Comparison of ENCODE assay signal across 18 cellular contexts in genomic region chr13:110417537-110417908, GRCh38.
DNase-seq lines count a peak whose midpoint lies in the region; ATAC-seq and TF ChIP-seq lines count a peak whose summit lies in the region.
"Had no signal": no experiment of that assay in that cellular context is flagged by ENCODE, and none has a peak within 500 bp of the region (broad histone marks: within the 10 kb centered on the region; RNA-seq: fewer than 3 reads in every experiment).

No MANE protein-coding gene starts in this region.

- H3K9me3 ChIP-seq in adipocyte (ENCODE audit: control insufficient read depth, low read length) = no peaks in the 10 kb centered on the region
- H3K9me3 ChIP-seq in esophagus squamous epithelium = no peaks in the 10 kb centered on the region
- no peaks in the 10 kb centered on the region for H3K9me3 ChIP-seq in tibial artery
- H3K9me3 ChIP-seq: HAP-1 had no signal

- H3K4me1 ChIP-seq in adipocyte (ENCODE audit: control insufficient read depth, insufficient read depth, low read length) (peaks cover 56% of the 10 kb centered on the region), esophagus squamous epithelium (peaks cover 0 to 31% (median 21%) of the 10 kb centered on the region in 3 donors), tibial artery (peaks cover 0 to 98% (median 73%) of the 10 kb centered on the region in 4 donors)
- H3K4me1 ChIP-seq: HAP-1, parathyroid adenoma had no signal

- no peak overlapping the region for H3K4me3 Mint-ChIP-seq in nephron progenitor cell
- H3K4me3 Mint-ChIP-seq in activated CD8-positive, alpha-beta memory T cell treated with anti-CD3 and anti-CD28 coated beads, Interleukin-2, amount 10 ng/mL, durations not matched to agents 7 days and 5 days = no peak overlapping the region
- H3K4me3 Mint-ChIP-seq: B cell; stimulated activated naive B cell treated with anti-CD40 and anti-IgM and Interleukin-4, amounts not matched to agents 10 μg/mL and 1 μg/mL and 100 μg/mL, for 72 hours had no signal

- DNase-seq in adipocyte (ENCODE audit: low read depth) (no peak), esophagus squamous epithelium (lab: John Stamatoyannopoulos, UW) (no peak), nephron progenitor cell (no peak), tibial artery (no peak), NCI-H2227 (lab: John Stamatoyannopoulos, UW; ENCODE audit: unreplicated experiment) (no peak)
- DNase-seq in activated CD4-positive, CD25-positive, alpha-beta regulatory T cell treated with anti-CD3 and anti-CD28 coated beads, Interleukin-2, amount 50 U/mL, for 72 hours = no peak
- DNase-seq in activated CD8-positive, alpha-beta memory T cell treated with anti-CD3 and anti-CD28 coated beads, Interleukin-2, amount 10 ng/mL, durations not matched to agents 7 days and 5 days = no peak
- DNase-seq: dermis blood vessel endothelial cell; Kasumi-1; NCI-H146; NCI-H226; stimulated activated CD4-positive, alpha-beta T cell treated with anti-CD3 and anti-CD28 coated beads, Interleukin-12 subunit alpha, Interleukin-12 subunit beta, amount 100 ng/mL, for 4 hours; stimulated activated naive B cell treated with anti-CD40 and anti-IgM and Interleukin-4, amounts not matched to agents 10 μg/mL and 1 μg/mL and 100 μg/mL, for 72 hours; T-helper 2 cell had no signal

- H3K9ac ChIP-seq in adipocyte (ENCODE audit: low read length) = peak overlapping the region; percentile 70
- H3K9ac ChIP-seq: parathyroid adenoma had no signal

- no peak for ATAC-seq in activated CD8-positive, alpha-beta memory T cell treated with anti-CD3 and anti-CD28 coated beads, Interleukin-2, amount 10 ng/mL, durations not matched to agents 7 days and 5 days
- ATAC-seq: esophagus mucosa; stimulated activated naive B cell treated with anti-CD40 and anti-IgM and Interleukin-4, amounts not matched to agents 10 μg/mL and 1 μg/mL and 100 μg/mL, for 72 hours had no signal

- 59 to 80% methylated on average over 5 of the region's 5 CpGs for WGBS in esophagus squamous epithelium, 2 donors

- H3K27me3 ChIP-seq in adipocyte (replicated peaks; ENCODE audit: control insufficient read depth, insufficient read depth, low read length) (no peaks in the 10 kb centered on the region), esophagus squamous epithelium (no peaks in the 10 kb centered on the region), tibial artery (no peaks in the 10 kb centered on the region)

- H3K4me3 ChIP-seq in adipocyte (ENCODE audit: low read length) (peak overlapping the region; percentile 68), esophagus squamous epithelium (no peak overlapping the region), tibial artery (peak overlapping the region; percentile 18 to 26)
- H3K4me3 ChIP-seq: HAP-1 had no signal

- H3K27ac ChIP-seq in esophagus squamous epithelium = peak overlapping the region in 3 of 4 donors; percentile 79 to 88 (median 83)
- peak overlapping the region; percentile 85 to 90 for H3K27ac ChIP-seq in tibial artery
- H3K27ac ChIP-seq: parathyroid adenoma had no signal

- H3K27me3 Mint-ChIP-seq in nephron progenitor cell (ENCODE audit: low read depth, poor library complexity) = peaks cover 4% of the 10 kb centered on the region
- H3K27me3 Mint-ChIP-seq in activated CD8-positive, alpha-beta memory T cell treated with anti-CD3 and anti-CD28 coated beads, Interleukin-2, amount 10 ng/mL, durations not matched to agents 7 days and 5 days = peaks cover 62% of the 10 kb centered on the region

- no peak for TF ChIP-seq CTCF in esophagus squamous epithelium (IDR thresholded peaks at IDR 0.05)
- TF ChIP-seq CTCF in nephron progenitor cell (IDR thresholded peaks at IDR 0.05) = no peak
- no peak for TF ChIP-seq CTCF in tibial artery (IDR thresholded peaks at IDR 0.05)

- H3K4me1 Mint-ChIP-seq in nephron progenitor cell = peaks cover 29% of the 10 kb centered on the region
- peaks cover 9% of the 10 kb centered on the region for H3K4me1 Mint-ChIP-seq in activated CD8-positive, alpha-beta memory T cell treated with anti-CD3 and anti-CD28 coated beads, Interleukin-2, amount 10 ng/mL, durations not matched to agents 7 days and 5 days
- H3K4me1 Mint-ChIP-seq: B cell had no signal

- peak overlapping the region; percentile 17 for H3K27ac Mint-ChIP-seq in nephron progenitor cell
- no peak overlapping the region for H3K27ac Mint-ChIP-seq in activated CD8-positive, alpha-beta memory T cell treated with anti-CD3 and anti-CD28 coated beads, Interleukin-2, amount 10 ng/mL, durations not matched to agents 7 days and 5 days
- H3K27ac Mint-ChIP-seq: B cell; stimulated activated naive B cell treated with anti-CD40 and anti-IgM and Interleukin-4, amounts not matched to agents 10 μg/mL and 1 μg/mL and 100 μg/mL, for 72 hours had no signal

- intact Hi-C loops in esophagus squamous epithelium (cut with DNase I) (no loop called here), tibial artery (cut with DNase I; ENCODE audit: low total_unique reads) (no loop called here)

- H3K36me3 Mint-ChIP-seq in nephron progenitor cell (ENCODE audit: low read depth) = peaks cover 66% of the 10 kb centered on the region
- H3K36me3 Mint-ChIP-seq in activated CD8-positive, alpha-beta memory T cell treated with anti-CD3 and anti-CD28 coated beads, Interleukin-2, amount 10 ng/mL, durations not matched to agents 7 days and 5 days = no peaks in the 10 kb centered on the region
- H3K36me3 Mint-ChIP-seq: stimulated activated naive B cell treated with anti-CD40 and anti-IgM and Interleukin-4, amounts not matched to agents 10 μg/mL and 1 μg/mL and 100 μg/mL, for 72 hours had no signal

- H3K36me3 ChIP-seq in adipocyte (ENCODE audit: control insufficient read depth, insufficient read depth, low read length, severe bottlenecking) = peaks cover 40% of the 10 kb centered on the region
- no peaks in the 10 kb centered on the region for H3K36me3 ChIP-seq in esophagus squamous epithelium
- H3K36me3 ChIP-seq in tibial artery = peaks cover 0 to 3% (median 0%) of the 10 kb centered on the region in 3 donors
- H3K36me3 ChIP-seq: HAP-1 had no signal

- H3K9me3 Mint-ChIP-seq in nephron progenitor cell = peaks cover 3% of the 10 kb centered on the region
- no peaks in the 10 kb centered on the region for H3K9me3 Mint-ChIP-seq in activated CD8-positive, alpha-beta memory T cell treated with anti-CD3 and anti-CD28 coated beads, Interleukin-2, amount 10 ng/mL, durations not matched to agents 7 days and 5 days (ENCODE audit: low read depth)
- H3K9me3 Mint-ChIP-seq: stimulated activated naive B cell treated with anti-CD40 and anti-IgM and Interleukin-4, amounts not matched to agents 10 μg/mL and 1 μg/mL and 100 μg/mL, for 72 hours had no signal

- no peak for TF ChIP-seq POLR2A in esophagus squamous epithelium (IDR thresholded peaks at IDR 0.05)

- CTCF ChIA-PET in activated CD8-positive, alpha-beta memory T cell treated with anti-CD3 and anti-CD28 coated beads, Interleukin-2, amount 10 ng/mL, durations not matched to agents 7 days and 5 days (lab: Charles Lee) = no interaction called here

Comparison
In these comparisons a context has a peak if more than half of its experiments do, and no peak if none do; other contexts are left out.
1. H3K4me3 ChIP-seq: peak in adipocyte (single experiment) and tibial artery (2 of 2); none in esophagus squamous epithelium (0 of 4).